Comparison of ENCODE assay signal across 9 cellular contexts in genomic region chr10:38038107-38038931, GRCh38. TPM values are rescaled to one million over a fixed set of nuclear protein-coding genes. Genes with fewer than 3 reads are reported as not detected.
DNase-seq lines count a peak whose midpoint lies in the region; ATAC-seq and TF ChIP-seq lines count a peak whose summit lies in the region.
"Had no signal": no experiment of that assay in that cellular context is flagged by ENCODE, and none has a peak within 500 bp of the region (broad histone marks: within the 10 kb centered on the region; RNA-seq: fewer than 3 reads in every experiment).

No MANE protein-coding gene starts in this region.

- ATAC-seq in GM21367 (IDR thresholded peaks at IDR 0.05; ENCODE audit: unreplicated experiment) (peak; percentile 87), HG03520 (IDR thresholded peaks at IDR 0.05; ENCODE audit: unreplicated experiment) (peak; percentile 92)

- no peak for TF ChIP-seq CTCF in GM12865 (IDR thresholded peaks at IDR 0.05; ENCODE audit: insufficient read depth, low read depth, low read length, missing control alignments)
- TF ChIP-seq CTCF in epithelial cell of proximal tubule (conservative IDR thresholded peaks at IDR 0.05; ENCODE audit: low read depth, low read length): no peak

- peak; percentile 64 for DNase-seq in GM12865 (ENCODE audit: low read depth)
- peak; percentile 31 for DNase-seq in epithelial cell of proximal tubule (ENCODE audit: low read depth)
- DNase-seq in NCI-H146 treated with DMSO at 0.1 percent for 48 hours (lab: John Stamatoyannopoulos, UW; ENCODE audit: unreplicated experiment): no peak
- no peak for DNase-seq in NCI-H1930 (lab: John Stamatoyannopoulos, UW)
- DNase-seq in NCI-H2081 (lab: John Stamatoyannopoulos, UW): no peak
- DNase-seq in HT-29 (ENCODE audit: low spot score): no peak
- DNase-seq: right lobe of liver had no signal

- H3K4me3 ChIP-seq in GM12865 (ENCODE audit: low read depth, low read length): peak overlapping the region; percentile 56
- H3K4me3 ChIP-seq in epithelial cell of proximal tubule (ENCODE audit: low read depth, low read length): peak overlapping the region; percentile 27
- H3K4me3 ChIP-seq: right lobe of liver had no signal

RNA-seq across cellular contexts. Expression of gene ZNF33A, which starts 27.8 kb away (rescaled TPM):
- total RNA-seq in epithelial cell of proximal tubule: 10.0 and 14.0 TPM in 2 replicates
- 7.3 and 18.6 TPM in 2 replicates for total RNA-seq in HT-29 (2014; rRNA removed; shearing (Covaris generic))

RNA-seq across cellular contexts. Expression of gene ZNF37A, which starts 55.8 kb away (rescaled TPM):
- 3.7 and 12.5 TPM in 2 replicates for total RNA-seq in epithelial cell of proximal tubule
- total RNA-seq in HT-29 (2014; rRNA removed; shearing (Covaris generic)): 2.9 and 5.9 TPM in 2 replicates

Comparison
In these comparisons a context has a peak if more than half of its experiments do, and no peak if none do; other contexts are left out.
1. DNase-seq: peak in GM12865 (single experiment) and epithelial cell of proximal tubule (single experiment); none in NCI-H146 treated with DMSO at 0.1 percent for 48 hours (single experiment), NCI-H1930 (0 of 2), NCI-H2081 (0 of 2) and HT-29 (single experiment).